Comparison of ENCODE assay signal across 26 cellular contexts in the genomic region with DNA sequence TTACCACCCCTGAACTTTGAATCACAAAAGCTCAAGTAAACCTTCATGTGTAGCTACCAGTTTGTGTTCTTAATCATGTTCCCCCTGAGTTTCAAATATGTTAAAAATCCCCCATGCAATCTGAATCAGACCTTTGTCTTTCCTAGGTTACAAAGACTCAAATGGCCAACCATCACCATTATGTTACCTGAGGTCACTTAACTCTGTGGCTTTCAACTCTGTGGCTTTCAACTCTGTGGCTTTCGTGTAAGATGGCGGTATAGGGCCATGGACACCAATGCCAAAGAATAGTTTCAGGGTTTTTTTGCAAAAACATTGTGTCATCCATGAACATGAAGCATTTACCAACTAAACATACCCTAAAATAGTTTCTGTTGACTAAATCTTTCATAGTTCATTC. TPM values are rescaled to one million over a fixed set of nuclear protein-coding genes. Genes with fewer than 3 reads are reported as not detected.
A peak's percentile ranks its signal among the peaks of the same experiment; 100 is the strongest.
DNase-seq lines count a peak whose midpoint lies in the region; ATAC-seq and TF ChIP-seq lines count a peak whose summit lies in the region.
"Had no signal": no experiment of that assay in that cellular context is flagged by ENCODE, and none has a peak within 500 bp of the region (broad histone marks: within the 10 kb centered on the region; RNA-seq: fewer than 3 reads in every experiment).

No MANE protein-coding gene starts in this region.

- H3K36me3 ChIP-seq in GM23338 (ENCODE audit: insufficient read depth), result no peaks in the 10 kb centered on the region

- H3K4me3 ChIP-seq in GM23338, result no peak overlapping the region
- H3K4me3 ChIP-seq: A549 had no signal

- H3K4me1 Mint-ChIP-seq in GM23338, result peaks cover 40% of the 10 kb centered on the region
- H3K4me1 Mint-ChIP-seq in activated T-helper 17 cell treated with anti-CD3 and anti-CD28 coated beads, Interleukin-2, amount 50 U/mL, for 72 hours, result no peaks in the 10 kb centered on the region
- peaks cover 39% of the 10 kb centered on the region for H3K4me1 Mint-ChIP-seq in stimulated activated naive CD8-positive, alpha-beta T cell treated with anti-CD3 and anti-CD28 coated beads, Interleukin-15, amount 100 ng/mL, for 72 hours
- H3K4me1 Mint-ChIP-seq: CD4-positive, alpha-beta memory T cell; IgD-negative memory B cell had no signal

- H3K4me1 ChIP-seq in GM23338 (ENCODE audit: insufficient read depth), result peaks cover 32% of the 10 kb centered on the region
- H3K4me1 ChIP-seq: A549 had no signal

- no peaks in the 10 kb centered on the region for H3F3A ChIP-seq in GM23338 (replicated peaks; ENCODE audit: low read depth)

- no peaks in the 10 kb centered on the region for H3K9me3 Mint-ChIP-seq in GM23338
- H3K9me3 Mint-ChIP-seq in activated T-helper 17 cell treated with anti-CD3 and anti-CD28 coated beads, Interleukin-2, amount 50 U/mL, for 72 hours, result no peaks in the 10 kb centered on the region
- H3K9me3 Mint-ChIP-seq in stimulated activated naive CD8-positive, alpha-beta T cell treated with anti-CD3 and anti-CD28 coated beads, Interleukin-15, amount 100 ng/mL, for 72 hours, result no peaks in the 10 kb centered on the region
- H3K9me3 Mint-ChIP-seq: CD4-positive, alpha-beta memory T cell; IgD-negative memory B cell had no signal

- no peaks in the 10 kb centered on the region for H3K79me2 ChIP-seq in GM23338 (replicated peaks; ENCODE audit: insufficient read depth)

- no peak for TF ChIP-seq CTCF in GM23338 (conservative IDR thresholded peaks at IDR 0.05; ENCODE audit: low read depth in 2 of 2)

- H3K27me3 ChIP-seq in GM23338 (ENCODE audit: insufficient read depth), result no peaks in the 10 kb centered on the region

- peak overlapping the region; percentile 13; the same call in 1 of the 2 replicates for H3K27ac Mint-ChIP-seq in GM23338
- no peak overlapping the region for H3K27ac Mint-ChIP-seq in activated T-helper 17 cell treated with anti-CD3 and anti-CD28 coated beads, Interleukin-2, amount 50 U/mL, for 72 hours
- H3K27ac Mint-ChIP-seq in stimulated activated naive CD8-positive, alpha-beta T cell treated with anti-CD3 and anti-CD28 coated beads, Interleukin-15, amount 100 ng/mL, for 72 hours, result no peak overlapping the region

- ATAC-seq in GM23338, result no peak
- ATAC-seq in activated T-helper 17 cell treated with anti-CD3 and anti-CD28 coated beads, Interleukin-2, amount 50 U/mL, for 72 hours (replicated peaks), result peak; percentile 58
- ATAC-seq in stimulated activated naive CD8-positive, alpha-beta T cell treated with anti-CD3 and anti-CD28 coated beads, Interleukin-15, amount 100 ng/mL, for 72 hours, result peak; percentile 91
- ATAC-seq: A549, HCT116 had no signal

- H3K9me2 ChIP-seq in GM23338 (ENCODE audit: insufficient read depth), result peaks cover 10% of the 10 kb centered on the region; the same call in 1 of the 2 replicates
- H3K9me2 ChIP-seq: SK-N-SH had no signal

- H3K27ac ChIP-seq in GM23338 (ENCODE audit: low read depth), result no peak overlapping the region
- H3K27ac ChIP-seq: A549, HL-60, KMS-11 had no signal

- no peaks in the 10 kb centered on the region for H3K36me3 Mint-ChIP-seq in GM23338 (ENCODE audit: low read depth)
- peaks cover 20% of the 10 kb centered on the region for H3K36me3 Mint-ChIP-seq in activated T-helper 17 cell treated with anti-CD3 and anti-CD28 coated beads, Interleukin-2, amount 50 U/mL, for 72 hours (ENCODE audit: low read depth)

- H3K4me2 ChIP-seq in GM23338, result no peak overlapping the region
- H3K4me2 ChIP-seq: A549, KMS-11, SK-N-SH had no signal

- in situ Hi-C loops in G401 (cut with HindIII; ENCODE audit: low sequenced_read_pairs), result no loop called here

- H3K27me3 Mint-ChIP-seq in GM23338 (ENCODE audit: insufficient read depth, low read depth, poor library complexity), result no peaks in the 10 kb centered on the region
- H3K27me3 Mint-ChIP-seq in activated T-helper 17 cell treated with anti-CD3 and anti-CD28 coated beads, Interleukin-2, amount 50 U/mL, for 72 hours, result no peaks in the 10 kb centered on the region
- H3K27me3 Mint-ChIP-seq in stimulated activated naive CD8-positive, alpha-beta T cell treated with anti-CD3 and anti-CD28 coated beads, Interleukin-15, amount 100 ng/mL, for 72 hours, result no peaks in the 10 kb centered on the region
- H3K27me3 Mint-ChIP-seq: CD4-positive, alpha-beta memory T cell; IgD-negative memory B cell had no signal

- no peaks in the 10 kb centered on the region for H4K20me1 ChIP-seq in GM23338 (replicated peaks; ENCODE audit: insufficient read depth)

- H2AFZ ChIP-seq in GM23338, result 0 out of 2 replicates have a peak overlapping the region, but pooled peaks have one; percentile 3

- H3K4me3 Mint-ChIP-seq in GM23338, result no peak overlapping the region
- H3K4me3 Mint-ChIP-seq in activated T-helper 17 cell treated with anti-CD3 and anti-CD28 coated beads, Interleukin-2, amount 50 U/mL, for 72 hours, result no peak overlapping the region
- H3K4me3 Mint-ChIP-seq in stimulated activated naive CD8-positive, alpha-beta T cell treated with anti-CD3 and anti-CD28 coated beads, Interleukin-15, amount 100 ng/mL, for 72 hours, result no peak overlapping the region
- H3K4me3 Mint-ChIP-seq: CD4-positive, alpha-beta memory T cell; IgD-negative memory B cell had no signal

- DNase-seq in GM23338 (ENCODE audit: low spot score) (no peak), globus pallidus (ENCODE audit: low spot score) (peak; percentile 37), G401 (ENCODE audit: low spot score) (no peak), SIG-M5 treated with dmso at 0.1 percent for 504 hours (lab: John Stamatoyannopoulos, UW; ENCODE audit: unreplicated experiment) (no peak)
- DNase-seq in stimulated activated naive CD8-positive, alpha-beta T cell treated with anti-CD3 and anti-CD28 coated beads, Interleukin-15, amount 100 ng/mL, for 72 hours, result peak in 1 of 2 donors; percentile 50
- no peak for DNase-seq in stimulated activated naive CD4-positive, alpha-beta T cell treated with Interleukin-2 at 50 U/mL for 16 hours (lab: John Stamatoyannopoulos, UW)
- DNase-seq: C1 segment of cervical spinal cord; Caco-2; CD4-positive, alpha-beta memory T cell; GDM1; NCI-H1092; NCI-H1417 treated with DMSO at 0.1 percent for 48 hours; NCI-H1694 treated with DMSO at 0.1 percent for 48 hours; NCI-H2081; NCI-H2227 treated with DMSO at 0.1 percent for 48 hours; NCI-H510A; NCI-H69; OCI-M1; SIG-M5; SK-N-SH had no signal

TF ChIP-seq in GM23338, 12 proteins besides CTCF, POLR2A, EP300 and RAD21 (continues in another document):
- no peak for TF ChIP-seq EZH2phosphoT487 (IDR thresholded peaks at IDR 0.05; ENCODE audit: unreplicated experiment)
- TF ChIP-seq EZH2 (IDR thresholded peaks at IDR 0.05; ENCODE audit: low read depth, unreplicated experiment), result no peak
- TF ChIP-seq, protein P1, sequence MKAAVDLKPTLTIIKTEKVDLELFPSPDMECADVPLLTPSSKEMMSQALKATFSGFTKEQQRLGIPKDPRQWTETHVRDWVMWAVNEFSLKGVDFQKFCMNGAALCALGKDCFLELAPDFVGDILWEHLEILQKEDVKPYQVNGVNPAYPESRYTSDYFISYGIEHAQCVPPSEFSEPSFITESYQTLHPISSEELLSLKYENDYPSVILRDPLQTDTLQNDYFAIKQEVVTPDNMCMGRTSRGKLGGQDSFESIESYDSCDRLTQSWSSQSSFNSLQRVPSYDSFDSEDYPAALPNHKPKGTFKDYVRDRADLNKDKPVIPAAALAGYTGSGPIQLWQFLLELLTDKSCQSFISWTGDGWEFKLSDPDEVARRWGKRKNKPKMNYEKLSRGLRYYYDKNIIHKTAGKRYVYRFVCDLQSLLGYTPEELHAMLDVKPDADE (IDR thresholded peaks at IDR 0.05), result no peak
- no peak for TF ChIP-seq JUNB (IDR thresholded peaks at IDR 0.05; ENCODE audit: unreplicated experiment)
- no peak for TF ChIP-seq ZNF331 (CRISPR knock-in tag; IDR thresholded peaks at IDR 0.05; ENCODE audit: low read depth)
- no peak for TF ChIP-seq STAT1 (IDR thresholded peaks at IDR 0.05; ENCODE audit: unreplicated experiment)
- no peak for TF ChIP-seq CREB1 (CRISPR knock-in tag; IDR thresholded peaks at IDR 0.05; ENCODE audit: low read depth)
- no peak for TF ChIP-seq POLR2AphosphoS5 (IDR thresholded peaks at IDR 0.05; ENCODE audit: low read depth)

RNA-seq across cellular contexts. Expression of a gene that starts 6.7 kb away (rescaled TPM):
- 0.35 TPM in 1 of 2 replicates, not detected in the other for total RNA-seq in GM23338 (2014; rRNA removed; shearing (Covaris generic))
- 0.17 and 0.44 TPM in 2 replicates for polyA plus RNA-seq in GM23338 (2016; fragmentation: Nextera tagmentation; extraction: Ambion mirVana)
- total RNA-seq in activated T-helper 17 cell treated with anti-CD3 and anti-CD28 coated beads, Interleukin-2, amount 50 U/mL, for 72 hours, result 1 to 10 TPM; 1.6 to 1.8 TPM
- total RNA-seq in G401 (2014; rRNA removed; shearing (Covaris generic)), result not detected in 2 replicates
- polyA plus RNA-seq: A549, SK-N-SH had no signal
